ENCODE assay signal across 14 cellular contexts in genomic region chr7:83469076-83469475, GRCh38.
DNase-seq lines count a peak whose midpoint lies in the region; ATAC-seq and TF ChIP-seq lines count a peak whose summit lies in the region.
"Had no signal": no experiment of that assay in that cellular context is flagged by ENCODE, and none has a peak within 500 bp of the region (broad histone marks: within the 10 kb centered on the region; RNA-seq: fewer than 3 reads in every experiment).

No MANE protein-coding gene starts in this region.

- H4K5ac ChIP-seq in IMR-90 (ENCODE audit: low read depth, low read length): no peak overlapping the region

- no peak overlapping the region for H4K8ac ChIP-seq in IMR-90 (ENCODE audit: low read depth in 2 of 2, low read length in 2 of 2)

- intact Hi-C loops in IMR-90 (cut with micrococcal nuclease): loop anchor here (5.0 kb wide), 1 partner anchor 68 kb away; no protein-coding TSS in a partner anchor
- intact Hi-C loops in thyroid gland (cut with DNase I): no loop called here

- H3K4me3 ChIP-seq in IMR-90 (ENCODE audit: insufficient read depth, low read depth, low read length) (no peak overlapping the region), thyroid gland (replicated peaks in 1 of 3) (no peak overlapping the region)
- H3K4me3 ChIP-seq: BLaER1 treated with 17β-estradiol and CSF1 and Interleukin-3, amounts not matched to agents 10 nM and 100 nM had no signal

- no peak overlapping the region for H2BK20ac ChIP-seq in IMR-90 (ENCODE audit: low read depth, low read length)

- 0 out of 3 replicates have a peak overlapping the region, but pooled peaks have one; percentile 84 for H2BK15ac ChIP-seq in IMR-90 (ENCODE audit: low read depth, low read length)

- no peak overlapping the region for H2AFZ ChIP-seq in IMR-90 (replicated peaks; ENCODE audit: low read length, poor library complexity)

- H3K36me3 ChIP-seq in IMR-90 (ENCODE audit: control insufficient read depth, insufficient read depth, low read length) (no peaks in the 10 kb centered on the region), thyroid gland (no peaks in the 10 kb centered on the region)
- H3K36me3 ChIP-seq: BLaER1 treated with 17β-estradiol and CSF1 and Interleukin-3, amounts not matched to agents 10 nM and 100 nM had no signal

- H3K9me1 ChIP-seq in IMR-90 (ENCODE audit: insufficient read depth, low read length): 0 out of 2 replicates have a peak, but pooled peaks cover 2% of the 10 kb centered on the region

- no peak overlapping the region for H3K4ac ChIP-seq in IMR-90 (ENCODE audit: low read depth, low read length)

- no peaks in the 10 kb centered on the region for H4K20me1 ChIP-seq in IMR-90 (ENCODE audit: insufficient read depth, low read length)
- H4K20me1 ChIP-seq: BLaER1 treated with 17β-estradiol and CSF1 and Interleukin-3, amounts not matched to agents 10 nM and 100 nM had no signal

- no peak overlapping the region for H3K9ac ChIP-seq in IMR-90 (ENCODE audit: low read depth, low read length)
- H3K9ac ChIP-seq: BLaER1 treated with 17β-estradiol and CSF1 and Interleukin-3, amounts not matched to agents 10 nM and 100 nM had no signal

- H3K79me1 ChIP-seq in IMR-90 (ENCODE audit: low read depth in 1 of 2, low read length in 2 of 2): no peaks in the 10 kb centered on the region

- no peak overlapping the region for H3K56ac ChIP-seq in IMR-90 (ENCODE audit: extremely low read depth, insufficient read depth, low read length)

- no peak for TF ChIP-seq RAD21 in IMR-90 (IDR thresholded peaks at IDR 0.05; ENCODE audit: low read length)

- H3K4me1 ChIP-seq in IMR-90 (ENCODE audit: control insufficient read depth, insufficient read depth, low read length) (no peaks in the 10 kb centered on the region), thyroid gland (peaks cover 0 to 5% of the 10 kb centered on the region in 2 donors)

- no peak overlapping the region for H2AK9ac ChIP-seq in IMR-90 (replicated peaks; ENCODE audit: low read depth, low read length, poor library complexity)

- DNase-seq in AG09319 (ENCODE audit: extremely low read depth, low read depth): peak; percentile 1
- peak; percentile 78 for DNase-seq in IMR-90
- peak; percentile 57 for DNase-seq in amniotic epithelial cell (ENCODE audit: low read depth)
- peak; percentile 36 for DNase-seq in iris pigment epithelial cell (ENCODE audit: low read depth)
- DNase-seq in thyroid gland: no peak
- DNase-seq in DMS153 treated with DMSO at 0.1 percent for 48 hours (lab: John Stamatoyannopoulos, UW; ENCODE audit: unreplicated experiment): no peak
- DNase-seq in RPMI8226: no peak
- DNase-seq: activated B cell treated with CpG ODN at 0.5 μM for 24 hours; activated naive CD8-positive, alpha-beta T cell treated with anti-CD3 and anti-CD28 coated beads for 36 hours; NCI-H1436; NCI-H510A; stimulated activated CD4-positive, alpha-beta T cell treated with anti-CD3 and anti-CD28 coated beads, Interleukin-12 subunit alpha, Interleukin-12 subunit beta, amount 100 ng/mL, for 4 hours had no signal

- H3K9me3 ChIP-seq in IMR-90 (ENCODE audit: control insufficient read depth, insufficient read depth, low read length) (no peaks in the 10 kb centered on the region), thyroid gland (no peaks in the 10 kb centered on the region)
- H3K9me3 ChIP-seq: BLaER1 treated with 17β-estradiol and CSF1 and Interleukin-3, amounts not matched to agents 10 nM and 100 nM had no signal

- ATAC-seq in IMR-90 (ENCODE audit: low read depth): peak; percentile 50
- ATAC-seq in HG03095 (IDR thresholded peaks at IDR 0.05; ENCODE audit: unreplicated experiment): no peak

- H3K27me3 ChIP-seq in IMR-90 (ENCODE audit: control insufficient read depth, insufficient read depth, low read length) (peaks cover 1% of the 10 kb centered on the region; the same call in 1 of the 2 replicates), thyroid gland (no peaks in the 10 kb centered on the region)
- H3K27me3 ChIP-seq: BLaER1 treated with 17β-estradiol and CSF1 and Interleukin-3, amounts not matched to agents 10 nM and 100 nM had no signal

- TF ChIP-seq POLR2A in IMR-90 (IDR thresholded peaks at IDR 0.05; ENCODE audit: low read depth, low read length) (no peak), thyroid gland (IDR thresholded peaks at IDR 0.05) (no peak)

- no peak overlapping the region for H4K91ac ChIP-seq in IMR-90 (ENCODE audit: insufficient read depth, low read depth, low read length)

- H2BK5ac ChIP-seq in IMR-90 (ENCODE audit: low read depth, low read length, poor library complexity, severe bottlenecking): no peak overlapping the region

- in situ Hi-C loops in IMR-90 (cut with MboI; ENCODE audit: low sequenced_read_pairs): no loop called here

- no peak overlapping the region for H3K4me2 ChIP-seq in IMR-90 (ENCODE audit: low read depth, low read length)

- POLR2A ChIA-PET in IMR-90 (lab: Charles Lee; ENCODE audit: unreplicated experiment): no interaction called here

- TF ChIP-seq CTCF in AG09319 (IDR thresholded peaks at IDR 0.05; ENCODE audit: low read depth, low read length) (no peak), IMR-90 (conservative IDR thresholded peaks at IDR 0.05; ENCODE audit: low read depth, low read length) (no peak), thyroid gland (IDR thresholded peaks at IDR 0.05) (no peak)

- H3K18ac ChIP-seq in IMR-90 (ENCODE audit: low read depth, low read length): no peak overlapping the region

- CTCF ChIA-PET in IMR-90 (lab: Yijun Ruan, JAX): no interaction called here

- WGBS in IMR-90 (ENCODE audit: extremely low coverage in 2 of 2, insufficient read length in 1 of 2), 2 experiments: no CpG with 5 or more reads among the region's 2 CpGs
- 77 to 87% methylated on average over 2 of the region's 2 CpGs for WGBS in thyroid gland, 2 donors

- dilution Hi-C loops in IMR-90 (cut with HindIII; ENCODE audit: low sequenced_read_pairs, unreplicated experiment): no loop called here

- H3K23ac ChIP-seq in IMR-90 (ENCODE audit: low read depth, low read length): no peak overlapping the region

- BruUV-seq in IMR-90 (replicated peaks; lab: Mats Ljungman, UMichigan): no TSS peak

- H2BK120ac ChIP-seq in IMR-90 (ENCODE audit: low read depth, low read length): no peak overlapping the region

- no peak overlapping the region for H3K27ac ChIP-seq in IMR-90 (ENCODE audit: insufficient read depth, low read length)
- no peak overlapping the region for H3K27ac ChIP-seq in thyroid gland
- H3K27ac ChIP-seq: BLaER1 treated with 17β-estradiol and CSF1 and Interleukin-3, amounts not matched to agents 10 nM and 100 nM had no signal

- H3K14ac ChIP-seq in IMR-90 (replicated peaks; ENCODE audit: low read depth, low read length): no peak overlapping the region

- no peak overlapping the region for H2AK5ac ChIP-seq in IMR-90 (ENCODE audit: low read depth, low read length)

TF ChIP-seq in IMR-90, 13 proteins besides CTCF, POLR2A, EP300 and RAD21:
- TF ChIP-seq USF2 (IDR thresholded peaks at IDR 0.05; ENCODE audit: low read depth, low read length) (no peak), CHD1 (IDR thresholded peaks at IDR 0.05; ENCODE audit: low read depth, low read length) (no peak), BHLHE40 (IDR thresholded peaks at IDR 0.05; ENCODE audit: low read depth, low read length) (no peak), RCOR1 (IDR thresholded peaks at IDR 0.05; ENCODE audit: insufficient replicate concordance, low read length) (no peak), RFX5 (IDR thresholded peaks at IDR 0.05; ENCODE audit: low read depth, low read length) (no peak), ELK1 (IDR thresholded peaks at IDR 0.05; ENCODE audit: borderline replicate concordance, low read depth, low read length) (no peak), FOS (IDR thresholded peaks at IDR 0.05; ENCODE audit: low read depth, low read length) (no peak), SMC3 (IDR thresholded peaks at IDR 0.05; ENCODE audit: low read depth, low read length) (no peak), MAZ (IDR thresholded peaks at IDR 0.05; ENCODE audit: borderline replicate concordance, low read depth, low read length) (no peak), MXI1 (IDR thresholded peaks at IDR 0.05; ENCODE audit: borderline replicate concordance, low read depth, low read length) (no peak), MAFK (IDR thresholded peaks at IDR 0.05; ENCODE audit: low read depth, low read length) (no peak), CEBPB (IDR thresholded peaks at IDR 0.05; ENCODE audit: low read depth, low read length) (no peak), NFE2L2 (IDR thresholded peaks at IDR 0.05; ENCODE audit: low read depth, low read length) (no peak)

Comparison
In these comparisons a context has a peak if more than half of its experiments do, and no peak if none do; other contexts are left out.
1. DNase-seq: peak in AG09319 (single experiment), IMR-90 (single experiment), amniotic epithelial cell (single experiment) and iris pigment epithelial cell (single experiment); none in thyroid gland (0 of 2), DMS153 treated with DMSO at 0.1 percent for 48 hours (single experiment) and RPMI8226 (single experiment).